1 cellular context compared by ENCODE assay signal in the genomic region with DNA sequence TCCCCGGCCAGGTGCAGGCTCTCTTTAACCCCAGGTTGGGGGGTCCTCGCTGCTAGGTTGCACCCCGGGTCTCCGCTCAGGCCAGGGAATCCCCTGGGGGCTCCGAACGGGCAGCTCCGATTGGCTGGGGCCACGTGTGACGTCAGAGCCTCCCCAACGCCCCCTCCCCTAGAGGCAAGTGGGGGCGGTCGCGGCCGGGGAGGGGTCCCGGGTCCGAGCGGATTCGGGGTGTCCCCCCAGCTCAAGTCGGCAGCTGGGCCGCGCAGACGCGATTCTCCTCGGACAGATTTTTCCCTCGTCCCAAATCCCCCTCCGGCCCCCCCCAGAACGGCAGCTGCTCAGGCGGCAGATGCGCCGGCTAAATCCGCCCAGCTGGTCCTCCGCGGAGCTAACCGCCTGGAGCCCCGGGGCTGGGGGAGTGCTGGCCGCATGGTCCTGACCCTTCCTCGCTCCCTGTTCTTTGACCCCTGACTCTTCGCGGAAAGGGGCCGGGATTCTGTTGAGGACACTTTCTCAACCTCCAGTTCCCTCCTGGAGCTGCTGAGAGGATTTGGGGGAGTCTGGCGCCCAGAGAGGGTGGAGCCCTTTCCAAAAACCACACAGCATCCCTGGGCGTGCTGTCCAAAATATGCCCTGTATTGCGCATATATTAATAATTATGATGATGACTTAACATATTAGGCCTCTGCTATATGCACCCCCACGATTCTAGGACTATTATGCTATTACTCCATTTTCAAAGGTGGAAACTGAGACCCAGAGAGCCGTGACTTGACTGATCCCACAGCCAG.
TF ChIP-seq lines count a peak whose summit lies in the region.

No MANE protein-coding gene starts in this region.

TF ChIP-seq in IMR-90, 13 proteins besides CTCF, POLR2A, EP300 and RAD21:
- TF ChIP-seq RFX5 (IDR thresholded peaks at IDR 0.05; ENCODE audit: low read depth, low read length) (no peak), NFE2L2 (IDR thresholded peaks at IDR 0.05; ENCODE audit: low read depth, low read length) (no peak)
